24 cellular contexts compared by ENCODE assay signal in the genomic region with DNA sequence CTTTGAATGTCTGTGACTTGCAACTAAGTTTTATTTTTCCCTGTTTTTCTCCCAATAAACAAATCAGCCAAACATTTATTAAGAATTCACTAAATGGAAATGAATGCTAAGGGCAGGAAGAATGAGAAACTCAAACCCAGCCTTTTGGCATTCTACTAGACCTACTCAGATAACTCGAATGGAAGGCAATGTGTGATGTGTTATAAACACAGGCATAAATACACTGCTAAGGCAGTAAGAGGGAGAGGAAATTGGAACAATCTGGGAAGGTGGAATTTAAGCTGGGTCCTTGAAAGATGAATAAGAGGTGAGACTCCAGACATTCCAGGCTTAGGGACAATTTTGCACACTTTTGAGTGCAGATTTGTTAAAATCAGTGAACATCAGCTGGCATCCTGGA.
"Had no signal": no experiment of that assay in that cellular context is flagged by ENCODE, and none has a peak within 500 bp of the region (broad histone marks: within the 10 kb centered on the region; RNA-seq: fewer than 3 reads in every experiment).

No MANE protein-coding gene starts in this region.

- FAIRE-seq: endometrium, frontal cortex, kidney had no signal

- H3K9me3 Mint-ChIP-seq: dendritic cell treated with granulocyte-macrophage colony-stimulating factor and Interleukin-4, amounts not matched to agents 40 ng/mL and 50 ng/mL, for 4 days; effector memory CD8-positive, alpha-beta T cell; immature natural killer cell had no signal

- H3K4me1 Mint-ChIP-seq: immature natural killer cell had no signal

- H3K9me3 ChIP-seq: colonic mucosa, esophagus muscularis mucosa, gastroesophageal sphincter, heart left ventricle, lower lobe of right lung had no signal

- H3K27me3 Mint-ChIP-seq: dendritic cell treated with granulocyte-macrophage colony-stimulating factor and Interleukin-4, amounts not matched to agents 40 ng/mL and 50 ng/mL, for 4 days had no signal

- H3K36me3 ChIP-seq: colonic mucosa, esophagus muscularis mucosa, gastroesophageal sphincter, heart left ventricle, lower lobe of right lung had no signal

- H3K27ac ChIP-seq: colonic mucosa, esophagus muscularis mucosa, foreskin keratinocyte, gastroesophageal sphincter, hepatocyte, lower lobe of right lung had no signal

- H3K27ac Mint-ChIP-seq: dendritic cell treated with granulocyte-macrophage colony-stimulating factor and Interleukin-4, amounts not matched to agents 40 ng/mL and 50 ng/mL, for 4 days; endodermal cell; immature natural killer cell had no signal

- H2AFZ ChIP-seq: hepatocyte had no signal

- H3K27me3 ChIP-seq: colonic mucosa, esophagus muscularis mucosa, gastroesophageal sphincter, heart left ventricle, hepatocyte had no signal

- H3K4me3 ChIP-seq: colonic mucosa, esophagus muscularis mucosa, gastroesophageal sphincter, heart left ventricle, hepatocyte, lower lobe of right lung had no signal

- ATAC-seq: effector memory CD8-positive, alpha-beta T cell; foreskin keratinocyte; gastroesophageal sphincter; left colon; left lobe of liver; lower lobe of right lung; naive thymus-derived CD4-positive, alpha-beta T cell had no signal

- H3K4me2 ChIP-seq: hepatocyte had no signal

- H3K4me3 Mint-ChIP-seq: dendritic cell treated with granulocyte-macrophage colony-stimulating factor and Interleukin-4, amounts not matched to agents 40 ng/mL and 50 ng/mL, for 4 days; effector memory CD8-positive, alpha-beta T cell; endodermal cell; immature natural killer cell; naive thymus-derived CD4-positive, alpha-beta T cell had no signal

- H3K4me1 ChIP-seq: colonic mucosa, foreskin keratinocyte, gastroesophageal sphincter, lower lobe of right lung had no signal

- DNase-seq: colonic mucosa; cortex of kidney; effector CD8-positive, alpha-beta T cell; effector memory CD8-positive, alpha-beta T cell; endodermal cell; foreskin keratinocyte; heart left ventricle; hypothalamus; immature natural killer cell; islet precursor cell; kidney; kidney glomerular epithelial cell; left colon; left ventricle myocardium superior; lower lobe of right lung; midbrain; naive thymus-derived CD4-positive, alpha-beta T cell had no signal

- H3K79me2 ChIP-seq: hepatocyte had no signal
